In the genomic region with DNA sequence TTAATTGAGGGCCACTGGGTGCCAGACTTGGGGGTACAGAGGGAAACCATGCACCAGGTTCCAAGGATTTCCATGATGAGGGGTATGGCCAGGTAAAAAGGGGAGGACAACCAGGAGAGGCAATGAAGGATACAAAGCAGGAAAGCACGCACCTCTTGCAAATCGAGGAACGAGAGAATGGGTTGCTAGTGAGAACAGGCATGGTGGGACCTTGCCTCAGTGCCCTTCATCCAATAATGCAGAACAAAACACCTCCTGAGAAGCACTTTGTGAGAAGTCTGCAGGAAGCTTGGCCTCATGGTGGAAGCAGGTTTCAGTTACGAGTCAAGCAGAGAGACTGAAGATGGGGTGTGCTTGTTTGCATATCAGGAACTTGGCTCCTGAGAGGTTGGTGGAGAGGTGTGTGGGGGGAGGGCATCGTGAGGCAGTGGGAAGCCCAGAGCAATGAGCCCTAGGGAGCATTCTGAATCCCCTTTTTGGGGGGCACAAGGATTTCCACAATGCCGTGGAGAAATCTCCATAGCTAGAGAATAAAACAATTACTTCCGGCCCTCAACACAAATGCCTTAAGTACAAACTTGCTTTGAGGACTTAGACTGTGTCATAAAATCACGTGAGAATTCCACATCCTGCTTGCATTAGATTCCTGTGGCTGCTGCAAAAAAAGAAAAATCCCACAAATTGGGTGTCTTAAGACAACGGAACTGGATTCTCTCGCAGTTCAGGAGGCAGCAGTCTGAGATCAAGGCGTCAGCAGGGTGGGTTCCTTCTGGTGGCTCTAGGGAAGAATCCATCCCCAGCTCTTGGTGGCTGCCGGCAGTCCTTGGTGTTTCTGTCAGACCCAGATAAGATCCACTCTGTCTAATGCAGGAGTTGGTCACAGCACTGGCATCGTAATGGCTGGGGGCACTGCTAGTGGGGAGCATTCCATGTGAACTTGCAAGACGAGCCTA, we compare ENCODE assay signal across 2 cellular contexts.
A peak's percentile ranks its signal among the peaks of the same experiment; 100 is the strongest.
TF ChIP-seq lines count a peak whose summit lies in the region.

No MANE protein-coding gene starts in this region.

TF ChIP-seq in liver, 16 proteins besides CTCF, POLR2A, EP300 and RAD21:
- TF ChIP-seq YY1 (IDR thresholded peaks at IDR 0.05) (no peak), NR2F2 (IDR thresholded peaks at IDR 0.05) (no peak), HNF4A (conservative IDR thresholded peaks at IDR 0.05) (no peak), GABPA (IDR thresholded peaks at IDR 0.05 in 1 of 2, conservative IDR thresholded peaks at IDR 0.05 in 1 of 2) (peak in 1 of 2 donors; percentile 41), TAF1 (conservative IDR thresholded peaks at IDR 0.05) (no peak), SP1 (IDR thresholded peaks at IDR 0.05) (peak; percentile 23)
- TF ChIP-seq, protein P1, sequence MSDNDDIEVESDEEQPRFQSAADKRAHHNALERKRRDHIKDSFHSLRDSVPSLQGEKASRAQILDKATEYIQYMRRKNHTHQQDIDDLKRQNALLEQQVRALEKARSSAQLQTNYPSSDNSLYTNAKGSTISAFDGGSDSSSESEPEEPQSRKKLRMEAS (IDR thresholded peaks at IDR 0.05) = no peak
- TF ChIP-seq, protein P2, sequence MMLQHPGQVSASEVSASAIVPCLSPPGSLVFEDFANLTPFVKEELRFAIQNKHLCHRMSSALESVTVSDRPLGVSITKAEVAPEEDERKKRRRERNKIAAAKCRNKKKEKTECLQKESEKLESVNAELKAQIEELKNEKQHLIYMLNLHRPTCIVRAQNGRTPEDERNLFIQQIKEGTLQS (IDR thresholded peaks at IDR 0.05) = no peak
TF ChIP-seq in liver: peak in this region for 2.

TF ChIP-seq in HepG2, 621 proteins besides CTCF, POLR2A, EP300 and RAD21:
- no peak for TF ChIP-seq IRF2 (CRISPR knock-in tag; IDR thresholded peaks at IDR 0.05)
- no peak for TF ChIP-seq RNF2 (conservative IDR thresholded peaks at IDR 0.05; ENCODE audit: low read depth)
- TF ChIP-seq HOXA7 (CRISPR knock-in tag; IDR thresholded peaks at IDR 0.05) = no peak
- TF ChIP-seq JARID2 (CRISPR knock-in tag; IDR thresholded peaks at IDR 0.05; ENCODE audit: insufficient replicate concordance) = no peak
- TF ChIP-seq ZSCAN12 (CRISPR knock-in tag; IDR thresholded peaks at IDR 0.05) = no peak
- TF ChIP-seq, protein P3, sequence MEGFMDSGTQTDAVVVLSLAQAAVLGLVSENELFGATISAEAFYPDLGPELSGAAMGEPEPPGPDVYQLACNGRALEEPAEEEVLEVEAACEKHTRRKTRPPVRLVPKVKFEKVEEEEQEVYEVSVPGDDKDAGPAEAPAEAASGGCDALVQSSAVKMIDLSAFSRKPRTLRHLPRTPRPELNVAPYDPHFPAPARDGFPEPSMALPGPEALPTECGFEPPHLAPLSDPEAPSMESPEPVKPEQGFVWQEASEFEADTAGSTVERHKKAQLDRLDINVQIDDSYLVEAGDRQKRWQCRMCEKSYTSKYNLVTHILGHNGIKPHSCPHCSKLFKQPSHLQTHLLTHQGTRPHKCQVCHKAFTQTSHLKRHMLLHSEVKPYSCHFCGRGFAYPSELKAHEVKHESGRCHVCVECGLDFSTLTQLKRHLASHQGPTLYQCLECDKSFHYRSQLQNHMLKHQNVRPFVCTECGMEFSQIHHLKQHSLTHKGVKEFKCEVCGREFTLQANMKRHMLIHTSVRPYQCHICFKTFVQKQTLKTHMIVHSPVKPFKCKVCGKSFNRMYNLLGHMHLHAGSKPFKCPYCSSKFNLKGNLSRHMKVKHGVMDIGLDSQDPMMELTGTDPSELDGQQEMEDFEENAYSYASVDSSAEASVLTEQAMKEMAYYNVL (CRISPR knock-in tag; IDR thresholded peaks at IDR 0.05; ENCODE audit: borderline replicate concordance) = no peak
- TF ChIP-seq NAIF1 (CRISPR knock-in tag; IDR thresholded peaks at IDR 0.05; ENCODE audit: borderline replicate concordance) = no peak
